Comparison of ENCODE assay signal across 1 cellular context in the genomic region with DNA sequence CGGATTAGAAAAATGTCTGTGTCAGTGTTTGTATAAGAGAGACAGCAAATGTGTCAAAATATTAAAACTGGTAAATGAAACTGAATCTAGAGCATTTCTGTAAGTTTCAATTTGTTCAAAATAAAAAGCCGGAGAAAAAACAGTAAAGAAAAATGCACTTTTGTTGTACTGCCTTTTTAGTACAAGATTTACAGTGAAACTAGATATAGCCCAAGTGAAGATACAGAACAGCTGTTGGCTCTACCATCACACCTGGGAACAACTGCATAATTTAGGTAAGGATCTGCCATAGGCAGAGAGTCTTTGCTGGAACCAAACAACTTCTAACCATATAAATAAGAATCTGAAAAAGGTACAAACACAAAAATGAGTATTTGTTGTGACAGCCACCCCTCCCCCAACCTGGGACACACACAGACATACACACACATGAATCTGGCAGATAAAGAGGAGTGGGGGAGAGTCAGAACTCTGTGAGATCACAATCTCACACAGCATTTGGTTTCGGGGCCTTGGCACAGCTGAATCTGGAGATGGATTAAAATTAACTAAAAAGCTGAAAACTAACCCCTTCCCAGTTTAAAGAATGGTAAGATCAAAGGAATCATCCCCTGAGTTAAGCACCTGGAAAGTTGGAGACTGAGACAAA.
TF ChIP-seq lines count a peak whose summit lies in the region.

No MANE protein-coding gene starts in this region.

TF ChIP-seq in GM12878, 131 proteins besides CTCF, POLR2A, EP300 and RAD21 (continued from another document):
- TF ChIP-seq, protein P1, sequence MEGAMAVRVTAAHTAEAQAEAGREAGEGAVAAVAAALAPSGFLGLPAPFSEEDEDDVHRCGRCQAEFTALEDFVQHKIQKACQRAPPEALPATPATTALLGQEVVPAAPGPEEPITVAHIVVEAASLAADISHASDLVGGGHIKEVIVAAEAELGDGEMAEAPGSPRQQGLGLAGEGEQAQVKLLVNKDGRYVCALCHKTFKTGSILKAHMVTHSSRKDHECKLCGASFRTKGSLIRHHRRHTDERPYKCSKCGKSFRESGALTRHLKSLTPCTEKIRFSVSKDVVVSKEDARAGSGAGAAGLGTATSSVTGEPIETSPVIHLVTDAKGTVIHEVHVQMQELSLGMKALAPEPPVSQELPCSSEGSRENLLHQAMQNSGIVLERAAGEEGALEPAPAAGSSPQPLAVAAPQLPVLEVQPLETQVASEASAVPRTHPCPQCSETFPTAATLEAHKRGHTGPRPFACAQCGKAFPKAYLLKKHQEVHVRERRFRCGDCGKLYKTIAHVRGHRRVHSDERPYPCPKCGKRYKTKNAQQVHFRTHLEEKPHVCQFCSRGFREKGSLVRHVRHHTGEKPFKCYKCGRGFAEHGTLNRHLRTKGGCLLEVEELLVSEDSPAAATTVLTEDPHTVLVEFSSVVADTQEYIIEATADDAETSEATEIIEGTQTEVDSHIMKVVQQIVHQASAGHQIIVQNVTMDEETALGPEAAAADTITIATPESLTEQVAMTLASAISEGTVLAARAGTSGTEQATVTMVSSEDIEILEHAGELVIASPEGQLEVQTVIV (IDR thresholded peaks at IDR 0.05; ENCODE audit: borderline replicate concordance, partially characterized antibody): no peak
- TF ChIP-seq EED (IDR thresholded peaks at IDR 0.05; ENCODE audit: low read depth): no peak
- TF ChIP-seq, protein P2, sequence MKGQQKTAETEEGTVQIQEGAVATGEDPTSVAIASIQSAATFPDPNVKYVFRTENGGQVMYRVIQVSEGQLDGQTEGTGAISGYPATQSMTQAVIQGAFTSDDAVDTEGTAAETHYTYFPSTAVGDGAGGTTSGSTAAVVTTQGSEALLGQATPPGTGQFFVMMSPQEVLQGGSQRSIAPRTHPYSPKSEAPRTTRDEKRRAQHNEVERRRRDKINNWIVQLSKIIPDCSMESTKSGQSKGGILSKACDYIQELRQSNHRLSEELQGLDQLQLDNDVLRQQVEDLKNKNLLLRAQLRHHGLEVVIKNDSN (IDR thresholded peaks at IDR 0.05; ENCODE audit: borderline replicate concordance, extremely low read length, insufficient read depth, low read depth, low read length): no peak
- TF ChIP-seq RBBP5 (conservative IDR thresholded peaks at IDR 0.05): no peak
- TF ChIP-seq TCF12 (IDR thresholded peaks at IDR 0.05; ENCODE audit: low read depth, low read length): no peak
TF ChIP-seq in GM12878: peak in this region for 0.
